ENCODE assay signal across 2 cellular contexts in the genomic region with DNA sequence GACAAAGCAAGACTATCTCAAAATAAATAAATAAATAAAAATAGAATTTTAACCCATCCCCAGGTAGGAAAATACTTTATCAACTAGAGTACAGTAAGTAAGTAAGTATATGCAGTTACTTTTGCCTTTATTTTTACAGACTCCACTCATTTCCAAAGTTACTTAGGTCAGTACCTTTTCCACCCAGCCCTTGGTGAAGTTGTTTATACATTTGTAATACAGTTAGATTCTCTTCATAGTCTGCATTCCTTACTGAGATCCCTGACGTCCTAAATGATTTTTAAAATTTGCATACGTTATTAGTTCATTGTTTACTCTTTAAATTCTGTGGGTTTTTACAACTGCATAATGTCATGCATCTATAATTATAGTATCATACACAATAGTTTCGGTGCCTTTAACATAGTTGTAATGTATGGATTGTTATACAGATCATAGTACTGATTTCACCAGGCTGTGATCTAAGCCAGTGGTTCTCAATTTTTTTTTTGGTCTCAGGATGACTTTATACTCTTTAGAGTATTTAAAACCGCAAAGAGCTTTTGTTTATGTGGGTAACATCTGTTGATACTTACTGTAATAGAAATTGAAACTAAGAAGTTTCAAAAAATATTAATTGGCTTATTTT.
TF ChIP-seq lines count a peak whose summit lies in the region.

No MANE protein-coding gene starts in this region.

TF ChIP-seq in HEK293T, 16 proteins besides CTCF, POLR2A, EP300 and RAD21:
- TF ChIP-seq BHLHE40 (IDR thresholded peaks at IDR 0.05; ENCODE audit: borderline replicate concordance) (no peak), L3MBTL2 (conservative IDR thresholded peaks at IDR 0.05) (no peak), CTBP1 (IDR thresholded peaks at IDR 0.05; ENCODE audit: borderline replicate concordance) (no peak), NFRKB (IDR thresholded peaks at IDR 0.05) (no peak), FOXK2 (IDR thresholded peaks at IDR 0.05) (no peak), SUZ12 (IDR thresholded peaks at IDR 0.05) (no peak), LEF1 (IDR thresholded peaks at IDR 0.05; ENCODE audit: borderline replicate concordance) (no peak), FOXA1 (IDR thresholded peaks at IDR 0.05) (no peak), SP1 (IDR thresholded peaks at IDR 0.05) (no peak), FOXM1 (IDR thresholded peaks at IDR 0.05; ENCODE audit: borderline replicate concordance) (no peak), ELF4 (IDR thresholded peaks at IDR 0.05) (no peak), TARDBP (IDR thresholded peaks at IDR 0.05) (no peak), HDGF (IDR thresholded peaks at IDR 0.05; ENCODE audit: borderline replicate concordance) (no peak), ZNF384 (IDR thresholded peaks at IDR 0.05) (no peak), ARNT (IDR thresholded peaks at IDR 0.05) (no peak)
- TF ChIP-seq, protein P1, sequence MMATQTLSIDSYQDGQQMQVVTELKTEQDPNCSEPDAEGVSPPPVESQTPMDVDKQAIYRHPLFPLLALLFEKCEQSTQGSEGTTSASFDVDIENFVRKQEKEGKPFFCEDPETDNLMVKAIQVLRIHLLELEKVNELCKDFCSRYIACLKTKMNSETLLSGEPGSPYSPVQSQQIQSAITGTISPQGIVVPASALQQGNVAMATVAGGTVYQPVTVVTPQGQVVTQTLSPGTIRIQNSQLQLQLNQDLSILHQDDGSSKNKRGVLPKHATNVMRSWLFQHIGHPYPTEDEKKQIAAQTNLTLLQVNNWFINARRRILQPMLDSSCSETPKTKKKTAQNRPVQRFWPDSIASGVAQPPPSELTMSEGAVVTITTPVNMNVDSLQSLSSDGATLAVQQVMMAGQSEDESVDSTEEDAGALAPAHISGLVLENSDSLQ (IDR thresholded peaks at IDR 0.05), result no peak

TF ChIP-seq in HepG2, 621 proteins besides CTCF, POLR2A, EP300 and RAD21:
- TF ChIP-seq ZNF501 (CRISPR knock-in tag; IDR thresholded peaks at IDR 0.05), result no peak
- TF ChIP-seq ZNF180 (CRISPR knock-in tag; IDR thresholded peaks at IDR 0.05; ENCODE audit: borderline replicate concordance, low read depth), result no peak
- TF ChIP-seq, protein P2, sequence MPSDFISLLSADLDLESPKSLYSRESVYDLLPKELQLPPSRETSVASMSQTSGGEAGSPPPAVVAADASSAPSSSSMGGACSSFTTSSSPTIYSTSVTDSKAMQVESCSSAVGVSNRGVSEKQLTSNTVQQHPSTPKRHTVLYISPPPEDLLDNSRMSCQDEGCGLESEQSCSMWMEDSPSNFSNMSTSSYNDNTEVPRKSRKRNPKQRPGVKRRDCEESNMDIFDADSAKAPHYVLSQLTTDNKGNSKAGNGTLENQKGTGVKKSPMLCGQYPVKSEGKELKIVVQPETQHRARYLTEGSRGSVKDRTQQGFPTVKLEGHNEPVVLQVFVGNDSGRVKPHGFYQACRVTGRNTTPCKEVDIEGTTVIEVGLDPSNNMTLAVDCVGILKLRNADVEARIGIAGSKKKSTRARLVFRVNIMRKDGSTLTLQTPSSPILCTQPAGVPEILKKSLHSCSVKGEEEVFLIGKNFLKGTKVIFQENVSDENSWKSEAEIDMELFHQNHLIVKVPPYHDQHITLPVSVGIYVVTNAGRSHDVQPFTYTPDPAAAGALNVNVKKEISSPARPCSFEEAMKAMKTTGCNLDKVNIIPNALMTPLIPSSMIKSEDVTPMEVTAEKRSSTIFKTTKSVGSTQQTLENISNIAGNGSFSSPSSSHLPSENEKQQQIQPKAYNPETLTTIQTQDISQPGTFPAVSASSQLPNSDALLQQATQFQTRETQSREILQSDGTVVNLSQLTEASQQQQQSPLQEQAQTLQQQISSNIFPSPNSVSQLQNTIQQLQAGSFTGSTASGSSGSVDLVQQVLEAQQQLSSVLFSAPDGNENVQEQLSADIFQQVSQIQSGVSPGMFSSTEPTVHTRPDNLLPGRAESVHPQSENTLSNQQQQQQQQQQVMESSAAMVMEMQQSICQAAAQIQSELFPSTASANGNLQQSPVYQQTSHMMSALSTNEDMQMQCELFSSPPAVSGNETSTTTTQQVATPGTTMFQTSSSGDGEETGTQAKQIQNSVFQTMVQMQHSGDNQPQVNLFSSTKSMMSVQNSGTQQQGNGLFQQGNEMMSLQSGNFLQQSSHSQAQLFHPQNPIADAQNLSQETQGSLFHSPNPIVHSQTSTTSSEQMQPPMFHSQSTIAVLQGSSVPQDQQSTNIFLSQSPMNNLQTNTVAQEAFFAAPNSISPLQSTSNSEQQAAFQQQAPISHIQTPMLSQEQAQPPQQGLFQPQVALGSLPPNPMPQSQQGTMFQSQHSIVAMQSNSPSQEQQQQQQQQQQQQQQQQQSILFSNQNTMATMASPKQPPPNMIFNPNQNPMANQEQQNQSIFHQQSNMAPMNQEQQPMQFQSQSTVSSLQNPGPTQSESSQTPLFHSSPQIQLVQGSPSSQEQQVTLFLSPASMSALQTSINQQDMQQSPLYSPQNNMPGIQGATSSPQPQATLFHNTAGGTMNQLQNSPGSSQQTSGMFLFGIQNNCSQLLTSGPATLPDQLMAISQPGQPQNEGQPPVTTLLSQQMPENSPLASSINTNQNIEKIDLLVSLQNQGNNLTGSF (CRISPR knock-in tag; IDR thresholded peaks at IDR 0.05), result no peak
- no peak for TF ChIP-seq ZFP37 (CRISPR knock-in tag; IDR thresholded peaks at IDR 0.05; ENCODE audit: borderline replicate concordance)
- TF ChIP-seq, protein P3, sequence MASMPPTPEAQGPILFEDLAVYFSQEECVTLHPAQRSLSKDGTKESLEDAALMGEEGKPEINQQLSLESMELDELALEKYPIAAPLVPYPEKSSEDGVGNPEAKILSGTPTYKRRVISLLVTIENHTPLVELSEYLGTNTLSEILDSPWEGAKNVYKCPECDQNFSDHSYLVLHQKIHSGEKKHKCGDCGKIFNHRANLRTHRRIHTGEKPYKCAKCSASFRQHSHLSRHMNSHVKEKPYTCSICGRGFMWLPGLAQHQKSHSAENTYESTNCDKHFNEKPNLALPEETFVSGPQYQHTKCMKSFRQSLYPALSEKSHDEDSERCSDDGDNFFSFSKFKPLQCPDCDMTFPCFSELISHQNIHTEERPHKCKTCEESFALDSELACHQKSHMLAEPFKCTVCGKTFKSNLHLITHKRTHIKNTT (CRISPR knock-in tag; IDR thresholded peaks at IDR 0.05), result no peak
- TF ChIP-seq GPN1 (CRISPR knock-in tag; IDR thresholded peaks at IDR 0.05; ENCODE audit: borderline replicate concordance), result no peak
- TF ChIP-seq GTF3A (CRISPR knock-in tag; conservative IDR thresholded peaks at IDR 0.05), result no peak
- TF ChIP-seq, protein P4, sequence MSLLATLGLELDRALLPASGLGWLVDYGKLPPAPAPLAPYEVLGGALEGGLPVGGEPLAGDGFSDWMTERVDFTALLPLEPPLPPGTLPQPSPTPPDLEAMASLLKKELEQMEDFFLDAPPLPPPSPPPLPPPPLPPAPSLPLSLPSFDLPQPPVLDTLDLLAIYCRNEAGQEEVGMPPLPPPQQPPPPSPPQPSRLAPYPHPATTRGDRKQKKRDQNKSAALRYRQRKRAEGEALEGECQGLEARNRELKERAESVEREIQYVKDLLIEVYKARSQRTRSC (CRISPR knock-in tag; IDR thresholded peaks at IDR 0.05; ENCODE audit: low read depth), result no peak
- no peak for TF ChIP-seq FOSL2 (CRISPR knock-in tag; IDR thresholded peaks at IDR 0.05)
- no peak for TF ChIP-seq SIN3A (IDR thresholded peaks at IDR 0.05; ENCODE audit: borderline replicate concordance, low read depth, low read length)
